ENCODE assay signal across 8 cellular contexts in the genomic region with DNA sequence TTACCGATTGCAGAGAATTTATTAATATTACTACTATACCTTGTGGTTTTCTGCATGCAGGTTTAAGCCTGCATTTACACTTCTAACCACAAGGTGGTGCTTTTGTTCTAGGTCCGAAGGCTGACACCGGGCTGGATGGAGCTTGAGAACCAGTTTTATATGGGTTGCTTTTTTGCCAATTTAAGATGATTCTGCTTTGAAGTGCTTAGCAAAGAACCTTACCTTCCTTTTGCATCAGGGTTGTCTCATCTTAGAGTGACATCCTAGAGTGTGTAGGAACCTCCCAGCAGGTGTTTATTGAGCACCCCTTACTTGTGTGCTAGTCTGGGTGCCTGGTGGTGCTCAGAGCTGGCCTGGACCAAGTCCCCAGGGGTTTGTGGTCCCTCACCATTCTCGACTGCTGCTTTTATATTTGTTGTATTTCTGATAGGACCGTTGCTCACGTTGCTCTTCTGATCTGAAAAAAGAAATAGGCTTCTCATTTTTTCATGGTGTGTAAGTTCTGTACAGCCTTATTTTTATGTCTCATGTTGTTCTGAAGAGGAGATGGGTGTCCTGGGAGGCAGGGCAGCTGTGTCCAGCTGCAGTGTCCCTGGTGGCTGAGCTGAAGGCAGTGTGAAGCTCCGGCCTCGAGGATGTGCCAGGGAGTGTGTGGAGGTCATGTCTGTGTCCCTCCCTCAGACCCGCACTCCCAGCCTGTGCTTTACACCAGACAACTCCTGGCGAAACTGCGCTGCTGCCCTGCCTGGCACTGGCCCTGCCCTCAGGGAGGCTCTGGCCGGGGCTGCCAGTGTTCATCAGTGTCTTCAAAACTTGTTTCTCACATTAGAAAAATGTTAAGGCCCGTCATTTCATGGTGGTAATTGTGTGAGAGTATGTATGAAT. TPM values are rescaled to one million over a fixed set of nuclear protein-coding genes. Genes with fewer than 3 reads are reported as not detected.
DNase-seq lines count a peak whose midpoint lies in the region; ATAC-seq and TF ChIP-seq lines count a peak whose summit lies in the region.

No MANE protein-coding gene starts in this region.

- H3K4me3 Mint-ChIP-seq in activated CD4-positive, alpha-beta T cell treated with anti-CD3 and anti-CD28 coated beads, Interleukin-2, amount 10 ng/mL, durations not matched to agents 24 days and 14 days = no peak overlapping the region
- H3K4me3 Mint-ChIP-seq in natural killer cell treated with Interleukin-12 subunit alpha and Interleukin-12 subunit beta and Interleukin-15 and Interleukin-18, amount 100 ng/mL, for 72 hours = no peak overlapping the region

- peak; percentile 67 to 88 (median 83) for TF ChIP-seq CTCF in esophagus squamous epithelium (IDR thresholded peaks at IDR 0.05)

- WGBS in esophagus squamous epithelium, 2 donors = 36 to 51% methylated on average over 9 to 12 of the region's 13 CpGs
- 46 to 47% methylated on average over 13 of the region's 13 CpGs for WGBS in aorta, 2 donors

- H3K4me1 ChIP-seq in esophagus squamous epithelium (peaks cover 11 to 44% (median 13%) of the 10 kb centered on the region in 3 donors), aorta (ENCODE audit: control insufficient read depth in 1 of 2, insufficient read depth in 2 of 2, low read length in 2 of 2) (no peaks in the 10 kb centered on the region)

- H3K4me3 ChIP-seq in esophagus squamous epithelium = no peak overlapping the region
- no peak overlapping the region for H3K4me3 ChIP-seq in aorta (ENCODE audit: low read length in 2 of 2)

- H3K9me3 Mint-ChIP-seq in activated CD4-positive, alpha-beta T cell treated with anti-CD3 and anti-CD28 coated beads, Interleukin-2, amount 10 ng/mL, durations not matched to agents 24 days and 14 days = no peaks in the 10 kb centered on the region
- no peaks in the 10 kb centered on the region for H3K9me3 Mint-ChIP-seq in natural killer cell treated with Interleukin-12 subunit alpha and Interleukin-12 subunit beta and Interleukin-15 and Interleukin-18, amount 100 ng/mL, for 72 hours

- peaks cover 0 to 21% (median 0%) of the 10 kb centered on the region in 3 donors for H3K36me3 ChIP-seq in esophagus squamous epithelium
- H3K36me3 ChIP-seq in aorta (ENCODE audit: control insufficient read depth in 1 of 2, insufficient read depth in 2 of 2, low read length in 1 of 2) = peaks cover 0 to 2% of the 10 kb centered on the region in 2 donors

- H3K27me3 Mint-ChIP-seq in activated CD4-positive, alpha-beta T cell treated with anti-CD3 and anti-CD28 coated beads, Interleukin-2, amount 10 ng/mL, durations not matched to agents 24 days and 14 days = no peaks in the 10 kb centered on the region
- H3K27me3 Mint-ChIP-seq in natural killer cell treated with Interleukin-12 subunit alpha and Interleukin-12 subunit beta and Interleukin-15 and Interleukin-18, amount 100 ng/mL, for 72 hours = no peaks in the 10 kb centered on the region

- no peaks in the 10 kb centered on the region for H3K9me3 ChIP-seq in esophagus squamous epithelium
- no peaks in the 10 kb centered on the region for H3K9me3 ChIP-seq in aorta (ENCODE audit: control insufficient read depth, low read length)

- peak; percentile 65 for ATAC-seq in GM18498 (IDR thresholded peaks at IDR 0.05; ENCODE audit: unreplicated experiment)
- peak; percentile 66 for ATAC-seq in HG03064 (IDR thresholded peaks at IDR 0.05; ENCODE audit: low read depth, unreplicated experiment)
- peak; percentile 70 to 75 for ATAC-seq in natural killer cell treated with Interleukin-12 subunit alpha and Interleukin-12 subunit beta and Interleukin-15 and Interleukin-18, amount 100 ng/mL, for 72 hours
- peak; percentile 82 for ATAC-seq in aorta (ENCODE audit: low FRiP score)

- intact Hi-C loops in activated CD4-positive, alpha-beta T cell treated with anti-CD3 and anti-CD28 coated beads, Interleukin-2, amount 10 ng/mL, durations not matched to agents 24 days and 14 days (cut with micrococcal nuclease) = loop anchor here (5.0 kb wide), 1 partner anchor 99 kb away; no protein-coding TSS in a partner anchor
- intact Hi-C loops in esophagus squamous epithelium (cut with DNase I) = no loop called here
- intact Hi-C loops in aorta (cut with DNase I) = no loop called here

- DNase-seq in AG20443 (ENCODE audit: low spot score) (peak; percentile 87), NCI-H2171 treated with DMSO at 0.1 percent for 48 hours (lab: John Stamatoyannopoulos, UW) (peak; percentile 81), esophagus squamous epithelium (lab: John Stamatoyannopoulos, UW) (no peak), aorta (peak in 1 of 2 donors; percentile 63)
- DNase-seq in activated CD4-positive, alpha-beta T cell treated with anti-CD3 and anti-CD28 coated beads, Interleukin-2, amount 10 ng/mL, durations not matched to agents 24 days and 14 days = peak; percentile 83
- no peak for DNase-seq in natural killer cell treated with Interleukin-12 subunit alpha and Interleukin-12 subunit beta and Interleukin-15 and Interleukin-18, amount 100 ng/mL, for 72 hours (ENCODE audit: low spot score)

- H3K27ac ChIP-seq in esophagus squamous epithelium = peak overlapping the region in 1 of 4 donors; percentile 7
- no peak overlapping the region for H3K27ac ChIP-seq in aorta (ENCODE audit: low read depth in 1 of 2, low read length in 2 of 2)

- TF ChIP-seq POLR2A in esophagus squamous epithelium (IDR thresholded peaks at IDR 0.05) = no peak

- H3K27ac Mint-ChIP-seq in activated CD4-positive, alpha-beta T cell treated with anti-CD3 and anti-CD28 coated beads, Interleukin-2, amount 10 ng/mL, durations not matched to agents 24 days and 14 days = no peak overlapping the region
- H3K27ac Mint-ChIP-seq in natural killer cell treated with Interleukin-12 subunit alpha and Interleukin-12 subunit beta and Interleukin-15 and Interleukin-18, amount 100 ng/mL, for 72 hours = peak overlapping the region in 1 of 2 donors; percentile 50

- peaks cover 16% of the 10 kb centered on the region for H3K4me1 Mint-ChIP-seq in activated CD4-positive, alpha-beta T cell treated with anti-CD3 and anti-CD28 coated beads, Interleukin-2, amount 10 ng/mL, durations not matched to agents 24 days and 14 days
- H3K4me1 Mint-ChIP-seq in natural killer cell treated with Interleukin-12 subunit alpha and Interleukin-12 subunit beta and Interleukin-15 and Interleukin-18, amount 100 ng/mL, for 72 hours (ENCODE audit: low read depth in 2 of 2) = peaks cover 38 to 43% of the 10 kb centered on the region in 2 donors

- H3K27me3 ChIP-seq in esophagus squamous epithelium (no peaks in the 10 kb centered on the region), aorta (ENCODE audit: control insufficient read depth in 1 of 2, insufficient read depth in 2 of 2, low read length in 1 of 2) (no peaks in the 10 kb centered on the region)

- H3K36me3 Mint-ChIP-seq in activated CD4-positive, alpha-beta T cell treated with anti-CD3 and anti-CD28 coated beads, Interleukin-2, amount 10 ng/mL, durations not matched to agents 24 days and 14 days (ENCODE audit: low read depth) = peaks cover 14% of the 10 kb centered on the region
- H3K36me3 Mint-ChIP-seq in natural killer cell treated with Interleukin-12 subunit alpha and Interleukin-12 subunit beta and Interleukin-15 and Interleukin-18, amount 100 ng/mL, for 72 hours = peaks cover 7% of the 10 kb centered on the region

RNA-seq across cellular contexts. Expression of a gene that starts 54.3 kb away (rescaled TPM):
- 93.6 and 99.4 TPM in 2 replicates for total RNA-seq in activated CD4-positive, alpha-beta T cell treated with anti-CD3 and anti-CD28 coated beads, Interleukin-2, amount 10 ng/mL, durations not matched to agents 24 days and 14 days
- total RNA-seq in esophagus squamous epithelium (10 to 100 TPM; 42.8 to 87.0 (median 65.0) TPM), aorta (10 to 100 TPM; 68.9 to 85.8 TPM)
- total RNA-seq in natural killer cell treated with Interleukin-12 subunit alpha and Interleukin-12 subunit beta and Interleukin-15 and Interleukin-18, amount 100 ng/mL, for 72 hours = 100 to 1,000 TPM in 1 of 2 donors, 10 to 100 TPM in 1; 93.1 to 184 TPM
- 10 to 100 TPM; 14.7 to 33.2 TPM for polyA plus RNA-seq in aorta

Comparison
In these comparisons a context has a peak if more than half of its experiments do, and no peak if none do; other contexts are left out.
1. DNase-seq: peak in AG20443 (single experiment), NCI-H2171 treated with DMSO at 0.1 percent for 48 hours (single experiment) and activated CD4-positive, alpha-beta T cell treated with anti-CD3 and anti-CD28 coated beads, Interleukin-2, amount 10 ng/mL, durations not matched to agents 24 days and 14 days (single experiment); none in esophagus squamous epithelium (single experiment) and natural killer cell treated with Interleukin-12 subunit alpha and Interleukin-12 subunit beta and Interleukin-15 and Interleukin-18, amount 100 ng/mL, for 72 hours (single experiment).
2. Peak in every context shown above with its lines, with median percentiles within 50 percentile points of each other: ATAC-seq.